8 cellular contexts compared by ENCODE assay signal in genomic region chr16:12089492-12090161, GRCh38.
DNase-seq lines count a peak whose midpoint lies in the region; ATAC-seq and TF ChIP-seq lines count a peak whose summit lies in the region.

No MANE protein-coding gene starts in this region.

- POLR2A ChIA-PET in OCI-LY7 (lab: Charles Lee), result interaction anchor here (0.7 kb wide), 1 partner anchor 8 kb away, joined by 3 read pairs; no protein-coding TSS in a partner anchor

- H3K79me2 ChIP-seq in ACC112 (ENCODE audit: control insufficient read depth, insufficient read depth, low read length, unreplicated experiment), result no peaks in the 10 kb centered on the region
- H3K79me2 ChIP-seq in OCI-LY7 (ENCODE audit: insufficient read depth, low read depth, low read length), result no peaks in the 10 kb centered on the region

- H3K9me2 ChIP-seq in OCI-LY7 (ENCODE audit: insufficient read depth, low read length), result no peaks in the 10 kb centered on the region

- H2AFZ ChIP-seq in ACC112 (ENCODE audit: low read length, unreplicated experiment), result peak overlapping the region; percentile 86
- H2AFZ ChIP-seq in OCI-LY7 (ENCODE audit: low read length), result no peak overlapping the region

- BruUV-seq in OCI-LY7 (replicated peaks; lab: Mats Ljungman, UMichigan), result no TSS peak

- DNase-seq in OCI-LY7 (ENCODE audit: low spot score) (peak; percentile 63), brain microvascular endothelial cell (peak; percentile 51), islet precursor cell (peak; percentile 84), NCI-H82 treated with DMSO at 0.1 percent for 48 hours (lab: John Stamatoyannopoulos, UW; ENCODE audit: unreplicated experiment) (no peak), NCI-H1930 (lab: John Stamatoyannopoulos, UW) (no peak)
- no peak for DNase-seq in stimulated activated effector memory CD8-positive, alpha-beta T cell treated with anti-CD3 and anti-CD28 coated beads, Interleukin-12 subunit alpha, Interleukin-12 subunit beta, amount 100 ng/mL, for 72 hours (ENCODE audit: low spot score in 2 of 2)

- H3K9me3 Mint-ChIP-seq in stimulated activated effector memory CD8-positive, alpha-beta T cell treated with anti-CD3 and anti-CD28 coated beads, Interleukin-12 subunit alpha, Interleukin-12 subunit beta, amount 100 ng/mL, for 72 hours, result no peaks in the 10 kb centered on the region

- peak overlapping the region; percentile 74 for H3K4me3 Mint-ChIP-seq in stimulated activated effector memory CD8-positive, alpha-beta T cell treated with anti-CD3 and anti-CD28 coated beads, Interleukin-12 subunit alpha, Interleukin-12 subunit beta, amount 100 ng/mL, for 72 hours

- intact Hi-C loops in OCI-LY7 (cut with micrococcal nuclease; ENCODE audit: unreplicated experiment), result loop anchor here (10.0 kb wide), 2 partner anchors 125 to 525 kb away; no protein-coding TSS in a partner anchor

- no peaks in the 10 kb centered on the region for H4K20me1 ChIP-seq in OCI-LY7 (ENCODE audit: insufficient read depth, low read length)

- H3K27ac ChIP-seq in ACC112 (ENCODE audit: low read depth, low read length), result peak overlapping the region; percentile 12; the same call in 1 of the 2 replicates
- H3K27ac ChIP-seq in OCI-LY7 (ENCODE audit: low read depth, low read length, poor library complexity, severe bottlenecking), result no peak overlapping the region
- H3K27ac ChIP-seq in brain microvascular endothelial cell, result peak overlapping the region; percentile 32

- in situ Hi-C loops in brain microvascular endothelial cell (cut with HindIII; ENCODE audit: low pct_ligation_motif_present, low sequenced_read_pairs), result no loop called here

- H3K4me1 ChIP-seq in ACC112 (ENCODE audit: control insufficient read depth, insufficient read depth, low read length, unreplicated experiment) (peaks cover 28% of the 10 kb centered on the region), OCI-LY7 (ENCODE audit: insufficient read depth, low read length, poor library complexity, severe bottlenecking) (peaks cover 31% of the 10 kb centered on the region)

- H3K27me3 ChIP-seq in ACC112 (ENCODE audit: insufficient read depth, low read length) (no peaks in the 10 kb centered on the region), brain microvascular endothelial cell (replicated peaks) (no peaks in the 10 kb centered on the region)

- no peaks in the 10 kb centered on the region for H3K9me3 ChIP-seq in OCI-LY7 (ENCODE audit: low read length)

- peak overlapping the region; percentile 42; the same call in 1 of the 2 replicates for H3K4me2 ChIP-seq in OCI-LY7 (ENCODE audit: low read length)

- H3K36me3 Mint-ChIP-seq in stimulated activated effector memory CD8-positive, alpha-beta T cell treated with anti-CD3 and anti-CD28 coated beads, Interleukin-12 subunit alpha, Interleukin-12 subunit beta, amount 100 ng/mL, for 72 hours, result peaks cover 6% of the 10 kb centered on the region

- peak overlapping the region; percentile 95 for H3K27ac Mint-ChIP-seq in stimulated activated effector memory CD8-positive, alpha-beta T cell treated with anti-CD3 and anti-CD28 coated beads, Interleukin-12 subunit alpha, Interleukin-12 subunit beta, amount 100 ng/mL, for 72 hours

- H3K4me1 Mint-ChIP-seq in stimulated activated effector memory CD8-positive, alpha-beta T cell treated with anti-CD3 and anti-CD28 coated beads, Interleukin-12 subunit alpha, Interleukin-12 subunit beta, amount 100 ng/mL, for 72 hours, result peaks cover 22% of the 10 kb centered on the region

- no peaks in the 10 kb centered on the region for H3K36me3 ChIP-seq in ACC112 (ENCODE audit: insufficient read depth, low read length)
- no peaks in the 10 kb centered on the region for H3K36me3 ChIP-seq in OCI-LY7 (ENCODE audit: insufficient read depth, low read length)
- no peaks in the 10 kb centered on the region for H3K36me3 ChIP-seq in brain microvascular endothelial cell (replicated peaks)

- peak overlapping the region; percentile 40 for H3K4me3 ChIP-seq in ACC112 (ENCODE audit: low read depth, low read length)
- no peak overlapping the region for H3K4me3 ChIP-seq in OCI-LY7 (ENCODE audit: low read depth, low read length, poor library complexity, severe bottlenecking)
- peak overlapping the region; percentile 41 for H3K4me3 ChIP-seq in brain microvascular endothelial cell (ENCODE audit: low read depth, low read length)

- TF ChIP-seq CTCF in OCI-LY7 (conservative IDR thresholded peaks at IDR 0.05; ENCODE audit: low read length) (no peak), brain microvascular endothelial cell (IDR thresholded peaks at IDR 0.05; ENCODE audit: low read depth, low read length, missing control alignments) (no peak)

- CTCF ChIA-PET in OCI-LY7 (lab: Charles Lee; ENCODE audit: unreplicated experiment), result no interaction called here

- ATAC-seq in GM21447 (IDR thresholded peaks at IDR 0.05; ENCODE audit: unreplicated experiment), result peak; percentile 70
- ATAC-seq in stimulated activated effector memory CD8-positive, alpha-beta T cell treated with anti-CD3 and anti-CD28 coated beads, Interleukin-12 subunit alpha, Interleukin-12 subunit beta, amount 100 ng/mL, for 72 hours, result peak; percentile 87

Comparison
In these comparisons a context has a peak if more than half of its experiments do, and no peak if none do; other contexts are left out.
1. DNase-seq: peak in OCI-LY7 (single experiment), brain microvascular endothelial cell (single experiment) and islet precursor cell (single experiment); none in stimulated activated effector memory CD8-positive, alpha-beta T cell treated with anti-CD3 and anti-CD28 coated beads, Interleukin-12 subunit alpha, Interleukin-12 subunit beta, amount 100 ng/mL, for 72 hours (0 of 2), NCI-H82 treated with DMSO at 0.1 percent for 48 hours (single experiment) and NCI-H1930 (0 of 2).